ENCODE assay signal across 10 cellular contexts in the genomic region with DNA sequence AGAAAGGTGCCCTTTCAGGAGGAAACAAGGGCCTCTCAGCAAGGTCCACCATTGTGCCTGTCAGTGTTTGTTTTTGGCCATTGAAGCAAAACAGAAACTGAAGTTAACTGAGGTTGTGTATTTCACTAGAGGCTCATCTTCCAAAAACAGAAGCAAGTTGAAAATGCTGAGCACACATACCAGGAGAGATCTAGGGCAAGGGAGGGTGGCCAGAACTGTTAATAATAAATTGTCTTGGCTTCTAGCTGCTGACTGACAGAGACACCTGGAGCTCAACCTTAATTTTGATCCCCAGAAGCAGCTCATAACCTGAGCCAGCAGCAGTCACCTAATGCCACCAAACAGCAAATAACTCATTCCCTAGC. TPM values are rescaled to one million over a fixed set of nuclear protein-coding genes. Genes with fewer than 3 reads are reported as not detected.
A peak's percentile ranks its signal among the peaks of the same experiment; 100 is the strongest.
DNase-seq lines count a peak whose midpoint lies in the region; ATAC-seq, FAIRE-seq and TF ChIP-seq lines count a peak whose summit lies in the region.
"Had no signal": no experiment of that assay in that cellular context is flagged by ENCODE, and none has a peak within 500 bp of the region (broad histone marks: within the 10 kb centered on the region; RNA-seq: fewer than 3 reads in every experiment).

No MANE protein-coding gene starts in this region.

- TF ChIP-seq POLR2A in K562 (conservative IDR thresholded peaks at IDR 0.05) = no peak
- TF ChIP-seq POLR2A in stomach (IDR thresholded peaks at IDR 0.05) = no peak

- H3K4me1 ChIP-seq in K562 (replicated peaks in 1 of 2; ENCODE audit: control insufficient read depth in 2 of 2, insufficient read depth in 2 of 2, low read length in 2 of 2) (peaks cover 0 to 9% of the 10 kb centered on the region in 2 experiments; a peak in 2 of 5 replicates), stomach (peaks cover 5 to 19% (median 14%) of the 10 kb centered on the region in 4 donors)

- H3K4me3 ChIP-seq in K562 (no peak overlapping the region), stomach (no peak overlapping the region)

- H2AFZ ChIP-seq in K562 (ENCODE audit: low read depth, low read length) = 0 out of 2 replicates have a peak overlapping the region, but pooled peaks have one; percentile 16

- H3K27ac ChIP-seq in K562 (ENCODE audit: extremely low read depth, low read depth, low read length) (no peak overlapping the region), stomach (no peak overlapping the region)

- H3K4me2 ChIP-seq in K562 (ENCODE audit: insufficient read depth, low read length) = no peak overlapping the region

- H3K9me3 ChIP-seq in K562 (replicated peaks; ENCODE audit: control insufficient read depth, insufficient read depth, low read depth, low read length) (no peaks in the 10 kb centered on the region), stomach (no peaks in the 10 kb centered on the region)

- no peak overlapping the region; a peak in 1 of 4 replicates for H3K9ac ChIP-seq in K562 (ENCODE audit: insufficient read depth in 1 of 2, low read depth in 2 of 2, low read length in 2 of 2)

- FAIRE-seq in GM18507 (lab: Jason Lieb, UNC) (peak; percentile 83), K562 (lab: Jason Lieb, UNC) (no peak)

- no peaks in the 10 kb centered on the region for H3K79me2 ChIP-seq in K562 (ENCODE audit: control insufficient read depth, insufficient read depth, low read length)

- in situ Hi-C loops in K562 (cut with MboI) = no loop called here

- DNase-seq in GM18507 (ENCODE audit: extremely low spot score, insufficient read length, low read depth) (no peak), K562 (ENCODE audit: extremely low read depth in 1 of 4, low spot score in 3 of 4) (no peak), pons (ENCODE audit: low spot score) (peak; percentile 26), stomach (no peak), HCEC 1CT (no peak)
- DNase-seq: erythroblast, NCI-H774 had no signal

- ATAC-seq in HG03354 (IDR thresholded peaks at IDR 0.05; ENCODE audit: poor library complexity, severe bottlenecking, unreplicated experiment) (peak; percentile 45), K562 (no peak), GM19328 (IDR thresholded peaks at IDR 0.05; ENCODE audit: unreplicated experiment) (no peak)

- BruUV-seq in K562 (replicated peaks; lab: Mats Ljungman, UMichigan) = no TSS peak

- POLR2A ChIA-PET in K562 (lab: Yijun Ruan, JAX) = interaction anchor here (0.6 to 1.9 kb wide), 5 partner anchors 10 to 186 kb away, joined by 3 to 9 read pairs (median 4); no protein-coding TSS in a partner anchor

- no peaks in the 10 kb centered on the region for H3K9me1 ChIP-seq in K562 (ENCODE audit: control insufficient read depth, insufficient read depth, low read length)

- H3K27me3 ChIP-seq in K562 (ENCODE audit: control insufficient read depth in 2 of 2, insufficient read depth in 2 of 2, low read length in 2 of 2) (no peaks in the 10 kb centered on the region), stomach (peaks cover 0 to 9% (median 0%) of the 10 kb centered on the region in 3 donors)

- intact Hi-C loops in K562 (cut with micrococcal nuclease) (no loop called here), stomach (cut with DNase I; ENCODE audit: low total_unique reads) (no loop called here)

- no peaks in the 10 kb centered on the region for H4K20me1 ChIP-seq in K562 (replicated peaks; ENCODE audit: control insufficient read depth, insufficient read depth, low read length)

- H3K36me3 ChIP-seq in K562 (ENCODE audit: control insufficient read depth, insufficient read depth, low read length) (no peaks in the 10 kb centered on the region), stomach (peaks cover 0 to 8% (median 5%) of the 10 kb centered on the region in 4 donors)

- CTCF ChIA-PET in K562 (lab: Yijun Ruan, JAX; ENCODE audit: low intra/inter-chr PET ratio) = no interaction called here

- TF ChIP-seq EP300 in K562 (IDR thresholded peaks at IDR 0.05; ENCODE audit: low read length) (no peak), stomach (IDR thresholded peaks at IDR 0.05) (no peak)

- TF ChIP-seq CTCF in K562 (IDR thresholded peaks at IDR 0.05 in 2 of 3, conservative IDR thresholded peaks at IDR 0.05 in 1 of 3; ENCODE audit: insufficient read depth in 2 of 3, low read depth in 1 of 3, low read length in 3 of 3) = no peak
- TF ChIP-seq CTCF in stomach (IDR thresholded peaks at IDR 0.05) = no peak

- TF ChIP-seq RAD21 in K562 (CRISPR knock-in tag; conservative IDR thresholded peaks at IDR 0.05 in 1 of 2, IDR thresholded peaks at IDR 0.05 in 1 of 2) = no peak

RNA-seq across cellular contexts. Expression of a gene that starts 5.2 kb away (rescaled TPM):
- not detected in 2 replicates for total RNA-seq in K562 (2011; cell fraction: chromatin; rRNA removed; ENCODE audit: low replicate concordance)
- not detected in 2 replicates for total RNA-seq in K562 (2011; cell fraction: nucleolus; rRNA removed)
- not detected in 2 replicates for total RNA-seq in K562 (2011; cell fraction: nucleoplasm; rRNA removed)
- total RNA-seq in K562 (2014; rRNA removed) (not detected in 2 replicates), K562 (2014; rRNA removed; fragmentation: Illumina TruSeq; extraction: Trizol) (not detected in 2 replicates), K562 (2015; rRNA removed; fragmentation: Illumina TruSeq; extraction: Trizol) (not detected in 2 replicates), K562 (2021) (0.07 TPM in 1 of 2 replicates, not detected in the other), stomach (1 to 10 TPM in 2 of 5 donors, under 1 TPM in 1, not detected in 2; 0.14 to 9.8 (median 4.6) TPM)
- polyA plus RNA-seq in K562 (2011; rRNA removed) (not detected in 2 replicates), K562 (2014; fragmentation: Illumina TruSeq; extraction: Trizol) (not detected in 2 replicates), K562 (2014; fragmentation: Nextera tagmentation; extraction: Ambion mirVana) (not detected), K562 (2014; rRNA removed) (not detected in 2 replicates), stomach (under 1 TPM; 0.35 to 0.56 (median 0.46) TPM)
- not detected in 2 replicates for polyA plus RNA-seq in K562 (2011; cell fraction: cytosol; rRNA removed)
- polyA plus RNA-seq in K562 (2011; cell fraction: nucleus; rRNA removed) = not detected in 2 replicates
- 0.04 TPM in 1 of 2 replicates, not detected in the other for polyA plus RNA-seq in K562 (2012)
- polyA minus RNA-seq in K562 (2011; rRNA and poly(A)+ RNA removed) = not detected in 2 replicates
- polyA minus RNA-seq in K562 (2011; cell fraction: cytosol; rRNA and poly(A)+ RNA removed) = 0.29 and 0.64 TPM in 2 replicates
- polyA minus RNA-seq in K562 (2011; cell fraction: nucleus; rRNA and poly(A)+ RNA removed) = not detected in 2 replicates
- total RNA-seq: MCF 10A had no signal

RNA-seq across cellular contexts. Expression of a gene that starts 37.6 kb away (rescaled TPM):
- 185 and 291 TPM in 2 replicates for total RNA-seq in K562 (2011; cell fraction: chromatin; rRNA removed; ENCODE audit: low replicate concordance)
- 109 and 114 TPM in 2 replicates for total RNA-seq in K562 (2011; cell fraction: nucleolus; rRNA removed)
- 211 and 265 TPM in 2 replicates for total RNA-seq in K562 (2011; cell fraction: nucleoplasm; rRNA removed)
- 21.2 and 31.5 TPM in 2 replicates for total RNA-seq in K562 (2014; rRNA removed)
- total RNA-seq in K562 (2014; rRNA removed; fragmentation: Illumina TruSeq; extraction: Trizol) = 29.3 and 31.8 TPM in 2 replicates
- 23.6 and 23.9 TPM in 2 replicates for total RNA-seq in K562 (2015; rRNA removed; fragmentation: Illumina TruSeq; extraction: Trizol)
- total RNA-seq in K562 (2021) = 48.4 and 50.1 TPM in 2 replicates
- polyA plus RNA-seq in K562 (2011; rRNA removed) = 14.5 and 16.3 TPM in 2 replicates
- 8.1 and 10.8 TPM in 2 replicates for polyA plus RNA-seq in K562 (2011; cell fraction: cytosol; rRNA removed)
- 31.8 and 38.6 TPM in 2 replicates for polyA plus RNA-seq in K562 (2011; cell fraction: nucleus; rRNA removed)
- 11.9 and 18.2 TPM in 2 replicates for polyA plus RNA-seq in K562 (2012)
- 27.4 and 32.0 TPM in 2 replicates for polyA plus RNA-seq in K562 (2014; fragmentation: Illumina TruSeq; extraction: Trizol)
- polyA plus RNA-seq in K562 (2014; fragmentation: Nextera tagmentation; extraction: Ambion mirVana) = 1 to 10 TPM; 6.5 to 7.3 TPM
- 17.1 and 19.1 TPM in 2 replicates for polyA plus RNA-seq in K562 (2014; rRNA removed)
- 65.5 and 71.7 TPM in 2 replicates for polyA minus RNA-seq in K562 (2011; rRNA and poly(A)+ RNA removed)
- polyA minus RNA-seq in K562 (2011; cell fraction: cytosol; rRNA and poly(A)+ RNA removed) = 19.4 and 25.7 TPM in 2 replicates
- 76.7 and 116 TPM in 2 replicates for polyA minus RNA-seq in K562 (2011; cell fraction: nucleus; rRNA and poly(A)+ RNA removed)
- total RNA-seq in stomach = 100 to 1,000 TPM in 1 of 5 donors, 10 to 100 TPM in 4; 12.7 to 261 (median 42.8) TPM
- 1 to 10 TPM; 3.1 to 5.0 (median 4.1) TPM for polyA plus RNA-seq in stomach

RNA-seq across cellular contexts. Expression of a gene that starts 53.0 kb away (rescaled TPM):
- 65.3 and 80.0 TPM in 2 replicates for total RNA-seq in K562 (2011; cell fraction: chromatin; rRNA removed; ENCODE audit: low replicate concordance)
- total RNA-seq in K562 (2011; cell fraction: nucleolus; rRNA removed) = 37.4 and 46.5 TPM in 2 replicates
- 56.1 and 70.4 TPM in 2 replicates for total RNA-seq in K562 (2011; cell fraction: nucleoplasm; rRNA removed)
- total RNA-seq in K562 (2014; rRNA removed) (9.1 and 12.2 TPM in 2 replicates), K562 (2014; rRNA removed; fragmentation: Illumina TruSeq; extraction: Trizol) (16.2 and 18.7 TPM in 2 replicates), K562 (2015; rRNA removed; fragmentation: Illumina TruSeq; extraction: Trizol) (11.9 and 16.2 TPM in 2 replicates), K562 (2021) (15.6 and 16.8 TPM in 2 replicates), stomach (10 to 100 TPM in 4 of 5 donors, 1 to 10 TPM in 1; 2.9 to 26.4 (median 21.7) TPM)
- polyA plus RNA-seq in K562 (2011; rRNA removed) (16.7 and 22.8 TPM in 2 replicates), K562 (2014; fragmentation: Illumina TruSeq; extraction: Trizol) (11.0 and 12.8 TPM in 2 replicates), K562 (2014; fragmentation: Nextera tagmentation; extraction: Ambion mirVana) (1 to 10 TPM; 6.9 to 8.6 TPM), K562 (2014; rRNA removed) (8.8 and 11.3 TPM in 2 replicates), stomach (1 to 10 TPM; 1.8 to 3.8 (median 2.6) TPM)
- polyA plus RNA-seq in K562 (2011; cell fraction: cytosol; rRNA removed) = 6.9 and 11.3 TPM in 2 replicates
- 24.2 and 24.8 TPM in 2 replicates for polyA plus RNA-seq in K562 (2011; cell fraction: nucleus; rRNA removed)
- polyA plus RNA-seq in K562 (2012) = 6.9 and 7.2 TPM in 2 replicates
- 33.4 and 40.9 TPM in 2 replicates for polyA minus RNA-seq in K562 (2011; rRNA and poly(A)+ RNA removed)
- 14.0 and 19.7 TPM in 2 replicates for polyA minus RNA-seq in K562 (2011; cell fraction: cytosol; rRNA and poly(A)+ RNA removed)
- polyA minus RNA-seq in K562 (2011; cell fraction: nucleus; rRNA and poly(A)+ RNA removed) = 8.9 and 20.7 TPM in 2 replicates

RNA-seq across cellular contexts. Expression of a gene that starts 55.6 kb away (rescaled TPM):
- 39.0 and 62.3 TPM in 2 replicates for total RNA-seq in K562 (2011; cell fraction: chromatin; rRNA removed; ENCODE audit: low replicate concordance)
- total RNA-seq in K562 (2011; cell fraction: nucleolus; rRNA removed) = 32.2 and 37.4 TPM in 2 replicates
- total RNA-seq in K562 (2011; cell fraction: nucleoplasm; rRNA removed) = 33.4 and 38.2 TPM in 2 replicates
- total RNA-seq in K562 (2014; rRNA removed) (30.7 and 35.7 TPM in 2 replicates), K562 (2014; rRNA removed; fragmentation: Illumina TruSeq; extraction: Trizol) (23.5 and 25.4 TPM in 2 replicates), K562 (2015; rRNA removed; fragmentation: Illumina TruSeq; extraction: Trizol) (25.2 and 25.5 TPM in 2 replicates), K562 (2021) (30.5 and 31.7 TPM in 2 replicates), stomach (100 to 1,000 TPM in 1 of 5 donors, 10 to 100 TPM in 2, 1 to 10 TPM in 2; 8.3 to 125 (median 23.9) TPM)
- polyA plus RNA-seq in K562 (2011; rRNA removed) (54.1 and 66.1 TPM in 2 replicates), K562 (2014; fragmentation: Illumina TruSeq; extraction: Trizol) (37.4 and 38.9 TPM in 2 replicates), K562 (2014; fragmentation: Nextera tagmentation; extraction: Ambion mirVana) (10 to 100 TPM; 10.8 to 13.9 TPM), K562 (2014; rRNA removed) (30.9 and 39.1 TPM in 2 replicates), stomach (10 to 100 TPM in 2 of 3 donors, 1 to 10 TPM in 1; 9.5 to 16.6 (median 16.0) TPM)
- polyA plus RNA-seq in K562 (2011; cell fraction: cytosol; rRNA removed) = 80.5 and 83.5 TPM in 2 replicates
- polyA plus RNA-seq in K562 (2011; cell fraction: nucleus; rRNA removed) = 61.4 and 80.3 TPM in 2 replicates
- 24.6 and 39.3 TPM in 2 replicates for polyA plus RNA-seq in K562 (2012)
- polyA minus RNA-seq in K562 (2011; rRNA and poly(A)+ RNA removed) = 38.5 and 40.2 TPM in 2 replicates
- polyA minus RNA-seq in K562 (2011; cell fraction: cytosol; rRNA and poly(A)+ RNA removed) = 25.8 and 31.2 TPM in 2 replicates
- polyA minus RNA-seq in K562 (2011; cell fraction: nucleus; rRNA and poly(A)+ RNA removed) = 15.8 and 29.1 TPM in 2 replicates
